ENCODE assay signal across 31 cellular contexts in genomic region chr5:156735477-156735876, GRCh38.
"Had no signal": no experiment of that assay in that cellular context is flagged by ENCODE, and none has a peak within 500 bp of the region (broad histone marks: within the 10 kb centered on the region; RNA-seq: fewer than 3 reads in every experiment).

No MANE protein-coding gene starts in this region.

- H3K4me1 ChIP-seq: psoas muscle, right lobe of liver, sigmoid colon, suprapubic skin, testis, tibial artery, transverse colon, upper lobe of right lung, uterus had no signal

- H3K9me3 Mint-ChIP-seq: naive B cell; naive thymus-derived CD8-positive, alpha-beta T cell; natural killer cell treated with Interleukin-12 subunit alpha and Interleukin-12 subunit beta and Interleukin-15 and Interleukin-18, amount 100 ng/mL, for 72 hours; nephron progenitor cell; stimulated activated effector memory CD8-positive, alpha-beta T cell treated with anti-CD3 and anti-CD28 coated beads, Interleukin-12 subunit alpha, Interleukin-12 subunit beta, amount 100 ng/mL, for 72 hours; stimulated activated naive B cell treated with anti-CD40 and anti-IgM and Interleukin-4, amounts not matched to agents 10 μg/mL and 1 μg/mL and 100 μg/mL, for 72 hours; stimulated activated naive CD8-positive, alpha-beta T cell treated with anti-CD3 and anti-CD28 coated beads, Interleukin-15, Interleukin-2, amounts not matched to agents 100 ng/mL and 50 ng/mL, for 24 hours; type B pancreatic cell had no signal

- H3K9me3 ChIP-seq: ovary, psoas muscle, right lobe of liver, sigmoid colon, testis, tibial artery, transverse colon, upper lobe of right lung, uterus had no signal

- DNase-seq: naive B cell; nephron progenitor cell; occipital lobe; ovary; posterior cingulate gyrus; psoas muscle; right cardiac atrium; right lobe of liver; sigmoid colon; small intestine; stimulated activated CD4-positive, alpha-beta T cell treated with anti-CD3 and anti-CD28 coated beads, Interleukin-15, amount 100 ng/mL, for 24 hours; stimulated activated CD4-positive, alpha-beta T cell treated with anti-CD3 and anti-CD28 coated beads, Interleukin-2, amount 100 ng/mL, for 24 hours; stimulated activated CD4-positive, alpha-beta T cell treated with anti-CD3 and anti-CD28 coated beads, Interleukin-2, amount 100 ng/mL, for 48 hours; stimulated activated CD4-positive, alpha-beta T cell treated with anti-CD3 and anti-CD28 coated beads, Interleukin-4, amount 100 ng/mL, for 24 hours; stimulated activated naive B cell treated with anti-CD40 and anti-IgM and Interleukin-4, amounts not matched to agents 10 μg/mL and 1 μg/mL and 100 μg/mL, for 72 hours; stimulated activated naive CD4-positive, alpha-beta T cell treated with Interleukin-2 at 50 U/mL for 16 hours; substantia nigra; testis; tibial artery; transverse colon; upper lobe of right lung; uterus had no signal

- FAIRE-seq: small intestine had no signal

- H3K36me3 Mint-ChIP-seq: naive B cell; natural killer cell treated with Interleukin-12 subunit alpha and Interleukin-12 subunit beta and Interleukin-15 and Interleukin-18, amount 100 ng/mL, for 72 hours; stimulated activated effector memory CD8-positive, alpha-beta T cell treated with anti-CD3 and anti-CD28 coated beads, Interleukin-12 subunit alpha, Interleukin-12 subunit beta, amount 100 ng/mL, for 72 hours; stimulated activated naive B cell treated with anti-CD40 and anti-IgM and Interleukin-4, amounts not matched to agents 10 μg/mL and 1 μg/mL and 100 μg/mL, for 72 hours; type B pancreatic cell had no signal

- H3K27me3 ChIP-seq: ovary, right lobe of liver, sigmoid colon, suprapubic skin, testis, tibial artery, transverse colon, upper lobe of right lung, uterus had no signal

- H2AFZ ChIP-seq: parathyroid adenoma had no signal

- H3K27ac ChIP-seq: ovary, parathyroid adenoma, psoas muscle, right lobe of liver, sigmoid colon, suprapubic skin, testis, tibial artery, transverse colon, upper lobe of right lung, uterus had no signal

- H3K27me3 Mint-ChIP-seq: progenitor cell of endocrine pancreas, type B pancreatic cell had no signal

- H3K36me3 ChIP-seq: ovary, right lobe of liver, sigmoid colon, suprapubic skin, tibial artery, transverse colon, upper lobe of right lung, uterus had no signal

- H3K4me3 ChIP-seq: ovary, psoas muscle, right lobe of liver, sigmoid colon, suprapubic skin, testis, tibial artery, transverse colon, upper lobe of right lung, uterus had no signal

- ATAC-seq: naive thymus-derived CD8-positive, alpha-beta T cell; natural killer cell treated with Interleukin-12 subunit alpha and Interleukin-12 subunit beta and Interleukin-15 and Interleukin-18, amount 100 ng/mL, for 72 hours; psoas muscle; right cardiac atrium; right lobe of liver; stimulated activated effector memory CD8-positive, alpha-beta T cell treated with anti-CD3 and anti-CD28 coated beads, Interleukin-12 subunit alpha, Interleukin-12 subunit beta, amount 100 ng/mL, for 72 hours; stimulated activated naive B cell treated with anti-CD40 and anti-IgM and Interleukin-4, amounts not matched to agents 10 μg/mL and 1 μg/mL and 100 μg/mL, for 72 hours; upper lobe of right lung had no signal

- H3K4me1 Mint-ChIP-seq: naive B cell; naive thymus-derived CD8-positive, alpha-beta T cell; nephron progenitor cell; neural crest cell; stimulated activated effector memory CD8-positive, alpha-beta T cell treated with anti-CD3 and anti-CD28 coated beads, Interleukin-12 subunit alpha, Interleukin-12 subunit beta, amount 100 ng/mL, for 72 hours; stimulated activated naive B cell treated with anti-CD40 and anti-IgM and Interleukin-4, amounts not matched to agents 10 μg/mL and 1 μg/mL and 100 μg/mL, for 72 hours had no signal

- H3K9ac ChIP-seq: parathyroid adenoma had no signal

- H3K4me3 Mint-ChIP-seq: naive B cell; naive thymus-derived CD8-positive, alpha-beta T cell; natural killer cell treated with Interleukin-12 subunit alpha and Interleukin-12 subunit beta and Interleukin-15 and Interleukin-18, amount 100 ng/mL, for 72 hours; nephron progenitor cell; neural crest cell; stimulated activated effector memory CD8-positive, alpha-beta T cell treated with anti-CD3 and anti-CD28 coated beads, Interleukin-12 subunit alpha, Interleukin-12 subunit beta, amount 100 ng/mL, for 72 hours; stimulated activated naive B cell treated with anti-CD40 and anti-IgM and Interleukin-4, amounts not matched to agents 10 μg/mL and 1 μg/mL and 100 μg/mL, for 72 hours; stimulated activated naive CD8-positive, alpha-beta T cell treated with anti-CD3 and anti-CD28 coated beads, Interleukin-15, Interleukin-2, amounts not matched to agents 100 ng/mL and 50 ng/mL, for 24 hours; type B pancreatic cell had no signal

- H3K79me2 ChIP-seq: parathyroid adenoma had no signal

- H3K27ac Mint-ChIP-seq: naive thymus-derived CD8-positive, alpha-beta T cell; nephron progenitor cell; progenitor cell of endocrine pancreas; stimulated activated effector memory CD8-positive, alpha-beta T cell treated with anti-CD3 and anti-CD28 coated beads, Interleukin-12 subunit alpha, Interleukin-12 subunit beta, amount 100 ng/mL, for 72 hours; stimulated activated naive B cell treated with anti-CD40 and anti-IgM and Interleukin-4, amounts not matched to agents 10 μg/mL and 1 μg/mL and 100 μg/mL, for 72 hours; stimulated activated naive CD8-positive, alpha-beta T cell treated with anti-CD3 and anti-CD28 coated beads, Interleukin-15, Interleukin-2, amounts not matched to agents 100 ng/mL and 50 ng/mL, for 24 hours; type B pancreatic cell had no signal
